ENCODE assay signal across 8 cellular contexts in genomic region chr3:10883478-10884234, GRCh38.
DNase-seq lines count a peak whose midpoint lies in the region; ATAC-seq, FAIRE-seq and TF ChIP-seq lines count a peak whose summit lies in the region.

No MANE protein-coding gene starts in this region.

- H4K20me1 ChIP-seq in SU-DHL-6 (ENCODE audit: low read depth, low read length) (no peaks in the 10 kb centered on the region), hepatocyte (ENCODE audit: insufficient read depth, poor library complexity, severe bottlenecking) (no peaks in the 10 kb centered on the region)

- CTCF ChIA-PET in AG04450 (lab: Charles Lee): interaction anchor here (1.2 kb wide), 1 partner anchor 177 kb away, joined by 5 read pairs; no protein-coding TSS in a partner anchor

- no peaks in the 10 kb centered on the region for H3F3A ChIP-seq in SU-DHL-6 (ENCODE audit: insufficient read depth)

- H3K9ac ChIP-seq in SU-DHL-6 (ENCODE audit: low read length): no peak overlapping the region

- H3K9me2 ChIP-seq in SU-DHL-6 (replicated peaks; ENCODE audit: insufficient read depth, low read length): no peaks in the 10 kb centered on the region
- no peaks in the 10 kb centered on the region for H3K9me2 ChIP-seq in hepatocyte (replicated peaks; ENCODE audit: insufficient read depth)

- H3K36me3 ChIP-seq in SU-DHL-6 (ENCODE audit: low read length) (no peaks in the 10 kb centered on the region), hepatocyte (replicated peaks; ENCODE audit: insufficient read depth, low read depth) (no peaks in the 10 kb centered on the region)

- WGBS in hepatocyte (ENCODE audit: low lambda C conversion rate, missing lambda C conversion rate): 66% methylated on average over 7 of the region's 7 CpGs

- H3K27me3 ChIP-seq in AG04450 (ENCODE audit: control insufficient read depth, insufficient read depth, low read length): no peaks in the 10 kb centered on the region
- no peaks in the 10 kb centered on the region for H3K27me3 ChIP-seq in SU-DHL-6 (ENCODE audit: low read length)
- no peaks in the 10 kb centered on the region for H3K27me3 ChIP-seq in hepatocyte

- FAIRE-seq in GM12892 (lab: Jason Lieb, UNC): peak; percentile 30

- POLR2A ChIA-PET in AG04450 (lab: Yijun Ruan, JAX): no interaction called here

- DNase-seq in AG04450 (ENCODE audit: low read depth, low spot score): no peak
- DNase-seq in GM12892 (ENCODE audit: insufficient read length): no peak
- peak; percentile 30 for DNase-seq in hepatocyte (ENCODE audit: low spot score)

- H2AFZ ChIP-seq in SU-DHL-6 (ENCODE audit: low read depth, low read length, severe bottlenecking): no peak overlapping the region
- H2AFZ ChIP-seq in hepatocyte: no peak overlapping the region

- H3K27ac ChIP-seq in AG04450 (ENCODE audit: low read depth, low read length) (no peak overlapping the region), SU-DHL-6 (ENCODE audit: low read depth, low read length) (no peak overlapping the region), hepatocyte (no peak overlapping the region)

- TF ChIP-seq CTCF in AG04450 (IDR thresholded peaks at IDR 0.05; ENCODE audit: low read depth, low read length): peak; percentile 42
- TF ChIP-seq CTCF in SU-DHL-6 (IDR thresholded peaks at IDR 0.05; ENCODE audit: insufficient read depth, low read length, poor library complexity, severe bottlenecking): peak; percentile 27
- peak; percentile 58 for TF ChIP-seq CTCF in hepatocyte (IDR thresholded peaks at IDR 0.05; ENCODE audit: poor library complexity)

- no peaks in the 10 kb centered on the region for H3K79me2 ChIP-seq in SU-DHL-6 (ENCODE audit: insufficient read depth, low read length)
- H3K79me2 ChIP-seq in hepatocyte: no peaks in the 10 kb centered on the region

- TF ChIP-seq POLR2A in GM12892 (IDR thresholded peaks at IDR 0.05; ENCODE audit: low read depth, low read length): no peak

- H3K9me3 ChIP-seq in AG04450 (ENCODE audit: control insufficient read depth, insufficient read depth, low read length) (no peaks in the 10 kb centered on the region), SU-DHL-6 (ENCODE audit: insufficient read depth, low read length) (no peaks in the 10 kb centered on the region), hepatocyte (ENCODE audit: low read depth) (no peaks in the 10 kb centered on the region)

- no peaks in the 10 kb centered on the region for H3K4me1 ChIP-seq in hepatocyte (ENCODE audit: insufficient read depth)

- H3K4me3 ChIP-seq in AG04450 (ENCODE audit: low read depth, low read length) (no peak overlapping the region), SU-DHL-6 (ENCODE audit: insufficient read depth, low read length, poor library complexity, severe bottlenecking) (no peak overlapping the region), hepatocyte (no peak overlapping the region)

- no peak for ATAC-seq in GM19455 (IDR thresholded peaks at IDR 0.05; ENCODE audit: unreplicated experiment)
- ATAC-seq in GM18502 (IDR thresholded peaks at IDR 0.05; ENCODE audit: poor library complexity, unreplicated experiment): no peak
- ATAC-seq in HG02970 (IDR thresholded peaks at IDR 0.05; ENCODE audit: low FRiP score, unreplicated experiment): no peak
- ATAC-seq in HG03097 (IDR thresholded peaks at IDR 0.05; ENCODE audit: low FRiP score, unreplicated experiment): no peak

- H3K4me2 ChIP-seq in SU-DHL-6 (ENCODE audit: low read depth, low read length, poor library complexity, severe bottlenecking) (no peak overlapping the region), hepatocyte (no peak overlapping the region)
